23 cellular contexts compared by ENCODE assay signal in the genomic region with DNA sequence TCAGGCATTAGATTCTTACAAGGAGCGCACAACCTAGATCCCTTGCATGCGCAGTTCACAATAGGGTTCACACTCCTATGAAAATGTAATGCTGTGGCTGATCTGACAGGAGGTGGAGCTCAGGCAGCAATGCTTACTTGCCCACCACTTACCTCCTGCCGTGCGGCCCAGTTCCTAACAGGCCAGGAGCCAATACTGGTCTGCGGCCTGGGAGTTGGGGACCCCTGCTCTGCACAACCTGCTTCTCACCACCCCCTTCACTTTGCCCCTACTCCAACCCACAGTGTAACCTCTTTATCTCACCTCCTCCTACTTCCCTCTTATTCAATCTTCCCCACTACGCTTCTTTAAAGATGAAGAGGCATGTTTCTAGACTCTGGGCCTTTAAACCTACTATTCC.
"Had no signal": no experiment of that assay in that cellular context is flagged by ENCODE, and none has a peak within 500 bp of the region (broad histone marks: within the 10 kb centered on the region; RNA-seq: fewer than 3 reads in every experiment).

No MANE protein-coding gene starts in this region.

- DNase-seq: activated B cell treated with CpG ODN at 0.5 μM for 24 hours; activated CD8-positive, alpha-beta memory T cell treated with anti-CD3 and anti-CD28 coated beads, Interleukin-2, amount 10 ng/mL, durations not matched to agents 7 days and 5 days; activated CD8-positive, alpha-beta T cell treated with anti-CD3 and anti-CD28 coated beads, Interleukin-2, amount 10 ng/mL, durations not matched to agents 7 days and 5 days; activated naive CD4-positive, alpha-beta T cell; activated T-cell treated with anti-CD3 and anti-CD28 coated beads, Interleukin-2, amount 50 U/mL, for 72 hours; effector CD4-positive, alpha-beta T cell; erythroblast; gastrocnemius medialis; left colon; natural killer cell; posterior cingulate gyrus; stimulated activated CD4-positive, alpha-beta T cell treated with anti-CD3 and anti-CD28 coated beads, Interleukin-4, amount 100 ng/mL, for 1 hour; substantia nigra; T-helper 2 cell; uterus had no signal

- H3K27me3 ChIP-seq: breast epithelium, gastrocnemius medialis, hepatocyte, uterus had no signal

- H3K9me3 ChIP-seq: breast epithelium, gastrocnemius medialis, uterus had no signal

- H3K27ac Mint-ChIP-seq: activated B cell treated with CpG ODN at 0.5 μM for 24 hours; activated CD8-positive, alpha-beta memory T cell treated with anti-CD3 and anti-CD28 coated beads, Interleukin-2, amount 10 ng/mL, durations not matched to agents 7 days and 5 days; activated CD8-positive, alpha-beta T cell treated with anti-CD3 and anti-CD28 coated beads, Interleukin-2, amount 10 ng/mL, durations not matched to agents 7 days and 5 days; dendritic cell treated with granulocyte-macrophage colony-stimulating factor and Interleukin-4, amounts not matched to agents 40 ng/mL and 50 ng/mL, for 4 days; stimulated activated naive CD8-positive, alpha-beta T cell treated with anti-CD3 and anti-CD28 coated beads, Interleukin-15, Interleukin-2, amounts not matched to agents 100 ng/mL and 50 ng/mL, for 24 hours had no signal

- H3K36me3 ChIP-seq: breast epithelium, gastrocnemius medialis, uterus had no signal

- H3K9me3 Mint-ChIP-seq: activated B cell treated with CpG ODN at 0.5 μM for 24 hours; activated naive CD4-positive, alpha-beta T cell treated with anti-CD3 and anti-CD28 coated beads, Interleukin-2, amount 50 U/mL, for 72 hours; activated T-cell treated with anti-CD3 and anti-CD28 coated beads, Interleukin-2, amount 50 U/mL, for 72 hours; central memory CD8-positive, alpha-beta T cell; dendritic cell treated with granulocyte-macrophage colony-stimulating factor and Interleukin-4, amounts not matched to agents 40 ng/mL and 50 ng/mL, for 4 days; natural killer cell; stimulated activated naive CD8-positive, alpha-beta T cell treated with anti-CD3 and anti-CD28 coated beads, Interleukin-15, Interleukin-2, amounts not matched to agents 100 ng/mL and 50 ng/mL, for 24 hours; type B pancreatic cell had no signal

- H3K27me3 Mint-ChIP-seq: activated B cell treated with CpG ODN at 0.5 μM for 24 hours; activated CD8-positive, alpha-beta memory T cell treated with anti-CD3 and anti-CD28 coated beads, Interleukin-2, amount 10 ng/mL, durations not matched to agents 7 days and 5 days; central memory CD8-positive, alpha-beta T cell; dendritic cell treated with granulocyte-macrophage colony-stimulating factor and Interleukin-4, amounts not matched to agents 40 ng/mL and 50 ng/mL, for 4 days; stimulated activated naive CD8-positive, alpha-beta T cell treated with anti-CD3 and anti-CD28 coated beads, Interleukin-15, Interleukin-2, amounts not matched to agents 100 ng/mL and 50 ng/mL, for 24 hours; type B pancreatic cell had no signal

- ATAC-seq: activated CD8-positive, alpha-beta memory T cell treated with anti-CD3 and anti-CD28 coated beads, Interleukin-2, amount 10 ng/mL, durations not matched to agents 7 days and 5 days; activated CD8-positive, alpha-beta T cell treated with anti-CD3 and anti-CD28 coated beads, Interleukin-2, amount 10 ng/mL, durations not matched to agents 7 days and 5 days; activated naive CD4-positive, alpha-beta T cell treated with anti-CD3 and anti-CD28 coated beads, Interleukin-2, amount 50 U/mL, for 72 hours; activated T-cell treated with anti-CD3 and anti-CD28 coated beads, Interleukin-2, amount 50 U/mL, for 72 hours; gastrocnemius medialis; natural killer cell; right cardiac atrium had no signal

- H3K4me1 ChIP-seq: breast epithelium had no signal

- H3K4me3 ChIP-seq: breast epithelium, gastrocnemius medialis, hepatocyte, uterus had no signal

- H3K4me3 Mint-ChIP-seq: activated B cell treated with CpG ODN at 0.5 μM for 24 hours; activated CD8-positive, alpha-beta memory T cell treated with anti-CD3 and anti-CD28 coated beads, Interleukin-2, amount 10 ng/mL, durations not matched to agents 7 days and 5 days; activated CD8-positive, alpha-beta T cell treated with anti-CD3 and anti-CD28 coated beads, Interleukin-2, amount 10 ng/mL, durations not matched to agents 7 days and 5 days; activated T-cell treated with anti-CD3 and anti-CD28 coated beads, Interleukin-2, amount 50 U/mL, for 72 hours; central memory CD8-positive, alpha-beta T cell; dendritic cell treated with granulocyte-macrophage colony-stimulating factor and Interleukin-4, amounts not matched to agents 40 ng/mL and 50 ng/mL, for 4 days; natural killer cell; stimulated activated naive CD8-positive, alpha-beta T cell treated with anti-CD3 and anti-CD28 coated beads, Interleukin-15, Interleukin-2, amounts not matched to agents 100 ng/mL and 50 ng/mL, for 24 hours; type B pancreatic cell had no signal

- H3K4me1 Mint-ChIP-seq: activated CD8-positive, alpha-beta memory T cell treated with anti-CD3 and anti-CD28 coated beads, Interleukin-2, amount 10 ng/mL, durations not matched to agents 7 days and 5 days; central memory CD8-positive, alpha-beta T cell had no signal
